ENCODE assay signal across 8 cellular contexts in the genomic region with DNA sequence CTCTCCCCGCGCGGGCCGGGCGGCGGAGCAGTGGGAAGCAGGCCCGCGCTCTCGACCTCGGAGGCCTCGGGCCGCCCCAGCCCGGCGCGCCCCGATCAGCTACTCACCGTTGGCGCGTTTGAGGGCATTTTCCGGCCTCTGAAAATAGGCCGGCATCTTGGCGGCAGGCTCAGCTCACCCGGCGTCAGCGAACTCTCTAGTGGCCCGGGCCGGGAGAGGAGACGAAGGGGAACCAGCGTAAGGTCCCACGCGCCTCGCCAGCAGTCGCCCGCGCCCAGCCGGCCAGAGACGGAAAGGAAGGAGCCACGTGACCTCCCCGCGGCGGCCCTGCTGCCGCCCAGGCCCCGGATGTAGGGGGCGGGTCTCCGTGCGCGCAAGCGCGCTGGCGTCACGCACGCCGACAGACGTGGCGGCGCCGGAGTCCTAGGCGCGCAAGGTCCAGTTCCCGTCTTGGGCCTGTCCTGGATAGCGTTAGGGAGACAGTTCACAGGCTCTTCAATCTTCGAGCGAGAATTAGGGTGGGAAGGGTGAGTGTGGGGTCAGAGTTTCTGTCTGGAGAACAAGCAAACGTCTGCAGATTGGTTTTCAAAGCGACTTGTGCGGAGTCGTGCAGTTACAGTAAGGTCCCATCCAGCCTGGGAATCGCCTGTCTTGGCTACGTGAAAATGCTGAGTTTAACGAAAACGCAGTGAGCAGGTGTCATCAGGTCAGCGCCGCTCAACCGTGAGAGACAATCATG. TPM values are rescaled to one million over a fixed set of nuclear protein-coding genes. Genes with fewer than 3 reads are reported as not detected.
A peak's percentile ranks its signal among the peaks of the same experiment; 100 is the strongest.
DNase-seq lines count a peak whose midpoint lies in the region; ATAC-seq, FAIRE-seq and TF ChIP-seq lines count a peak whose summit lies in the region.

EIF3A (minus strand) TSS at position 297 of the 739 bp plus-strand sequence; CDS start at position 156, 141 bp downstream.

- H3K27ac ChIP-seq in SU-DHL-6 (ENCODE audit: low read depth, low read length) (peak within 1 kb of the TSS; percentile 86), pancreas (peak within 1 kb of the TSS; percentile 96 to 97 (median 96)), thyroid gland (peak within 1 kb of the TSS; percentile 95 to 99 (median 97))

- ATAC-seq in Right ventricle myocardium superior (ENCODE audit: poor library complexity) (peak; percentile 98), pancreas (peak; percentile 92 to 97 (median 94))

- 0% methylated on average over 62 to 74 of the region's 74 CpGs for WGBS in pancreas, 2 donors
- WGBS in thyroid gland, 2 donors: 0 to 1% methylated on average over 13 to 28 of the region's 74 CpGs

- H3K4me1 ChIP-seq in pancreas (peaks cover 0 to 22% (median 13%) of the 10 kb centered on the region in 3 donors), thyroid gland (peaks cover 26 to 30% of the 10 kb centered on the region in 2 donors)

- DNase-seq in GM10248 (ENCODE audit: extremely low spot score) (peak; percentile 96), HFF-Myc (ENCODE audit: extremely low read depth, low read depth) (peak; percentile 49), NAMALWA (ENCODE audit: low spot score) (peak; percentile 94), Right ventricle myocardium superior (peak; percentile 96), pancreas (peak; percentile 87 to 98 (median 95)), thyroid gland (peak; percentile 90 to 91)
- DNase-seq in activated naive CD8-positive, alpha-beta T cell treated with anti-CD3 and anti-CD28 coated beads, Interleukin-2, amount 50 U/mL, for 16 hours (ENCODE audit: low read depth, low spot score): peak; percentile 77

- no peaks in the 10 kb centered on the region for H3K9me2 ChIP-seq in SU-DHL-6 (replicated peaks; ENCODE audit: insufficient read depth, low read length)

- CTCF ChIA-PET in GM10248 (lab: Yijun Ruan, JAX): no interaction called here

- FAIRE-seq in pancreas (lab: Jason Lieb, UNC): no peak

- H3K27me3 ChIP-seq in SU-DHL-6 (ENCODE audit: low read length) (no peaks in the 10 kb centered on the region), pancreas (no peaks in the 10 kb centered on the region), thyroid gland (no peaks in the 10 kb centered on the region)

- peaks cover 34% of the 10 kb centered on the region for H3F3A ChIP-seq in SU-DHL-6 (ENCODE audit: insufficient read depth)

- H2AFZ ChIP-seq in SU-DHL-6 (ENCODE audit: low read depth, low read length, severe bottlenecking): peak within 1 kb of the TSS; percentile 62

- H3K9ac ChIP-seq in SU-DHL-6 (ENCODE audit: low read length): peak within 1 kb of the TSS; percentile 99

- peak within 1 kb of the TSS; percentile 98 for H3K4me3 ChIP-seq in HFF-Myc (replicated peaks; ENCODE audit: low read depth, low read length)
- H3K4me3 ChIP-seq in SU-DHL-6 (ENCODE audit: insufficient read depth, low read length, poor library complexity, severe bottlenecking): peak within 1 kb of the TSS; percentile 93
- H3K4me3 ChIP-seq in pancreas: peak within 1 kb of the TSS; percentile 86 to 100 (median 94)
- peak within 1 kb of the TSS; percentile 54 to 73 (median 63) for H3K4me3 ChIP-seq in thyroid gland (replicated peaks in 1 of 3)

- H3K9me3 ChIP-seq in SU-DHL-6 (ENCODE audit: insufficient read depth, low read length) (no peaks in the 10 kb centered on the region), pancreas (no peaks in the 10 kb centered on the region), thyroid gland (no peaks in the 10 kb centered on the region)

- intact Hi-C loops in Right ventricle myocardium superior (cut with DNase I) (no loop called here), pancreas (cut with DNase I) (no loop called here), thyroid gland (cut with DNase I) (no loop called here)

- TF ChIP-seq POLR2A in thyroid gland (IDR thresholded peaks at IDR 0.05): peak; percentile 78 to 97

- POLR2A ChIA-PET in GM10248 (lab: Yijun Ruan, JAX): interaction anchor here (0.8 kb wide), 1 partner anchor 12 kb away, joined by 3 read pairs; no protein-coding TSS in a partner anchor

- peak within 1 kb of the TSS; percentile 93 for H3K4me2 ChIP-seq in SU-DHL-6 (ENCODE audit: low read depth, low read length, poor library complexity, severe bottlenecking)

- peaks cover 54% of the 10 kb centered on the region for H3K79me2 ChIP-seq in SU-DHL-6 (ENCODE audit: insufficient read depth, low read length)

- H3K36me3 ChIP-seq in SU-DHL-6 (ENCODE audit: low read length): peaks cover 16% of the 10 kb centered on the region
- H3K36me3 ChIP-seq in pancreas: no peaks in the 10 kb centered on the region
- H3K36me3 ChIP-seq in thyroid gland: no peaks in the 10 kb centered on the region

- H4K20me1 ChIP-seq in SU-DHL-6 (ENCODE audit: low read depth, low read length): peaks cover 31% of the 10 kb centered on the region

- TF ChIP-seq CTCF in GM10248 (IDR thresholded peaks at IDR 0.05; ENCODE audit: control extremely low read depth, extremely low read depth, low read depth, missing control alignments): no peak
- no peak for TF ChIP-seq CTCF in HFF-Myc (IDR thresholded peaks at IDR 0.05; ENCODE audit: low read depth, low read length, missing control alignments)
- no peak for TF ChIP-seq CTCF in SU-DHL-6 (IDR thresholded peaks at IDR 0.05; ENCODE audit: insufficient read depth, low read length, poor library complexity, severe bottlenecking)
- no peak for TF ChIP-seq CTCF in pancreas (IDR thresholded peaks at IDR 0.05)
- no peak for TF ChIP-seq CTCF in thyroid gland (IDR thresholded peaks at IDR 0.05)

RNA-seq across cellular contexts. Expression of gene EIF3A, which starts in this region (rescaled TPM):
- total RNA-seq in Right ventricle myocardium superior (93.8 TPM), pancreas (100 to 1,000 TPM in 4 of 6 donors, 10 to 100 TPM in 2; 64.8 to 145 (median 106) TPM), thyroid gland (100 to 1,000 TPM in 2 of 4 donors, 10 to 100 TPM in 2; 85.6 to 113 (median 102) TPM)
- 10 to 100 TPM; 37.2 to 42.1 TPM for polyA plus RNA-seq in pancreas

Comparison
In these comparisons a context has a peak if more than half of its experiments do, and no peak if none do; other contexts are left out.
1. Peak in every context shown above with its lines: DNase-seq, ATAC-seq, H3K4me3 ChIP-seq and H3K27ac ChIP-seq.